16 cellular contexts compared by ENCODE assay signal in genomic region chr10:129605266-129605985, GRCh38.
DNase-seq lines count a peak whose midpoint lies in the region; ATAC-seq and TF ChIP-seq lines count a peak whose summit lies in the region.
"Had no signal": no experiment of that assay in that cellular context is flagged by ENCODE, and none has a peak within 500 bp of the region (broad histone marks: within the 10 kb centered on the region; RNA-seq: fewer than 3 reads in every experiment).

No MANE protein-coding gene starts in this region.

- H3K79me2 ChIP-seq in DOHH2 (ENCODE audit: control insufficient read depth, low read length) = peaks cover 3% of the 10 kb centered on the region; the same call in 1 of the 2 replicates

- peak overlapping the region; percentile 85 for H3K4me2 ChIP-seq in DOHH2 (ENCODE audit: low read length)

- no peaks in the 10 kb centered on the region for H3K9me2 ChIP-seq in DOHH2 (replicated peaks; ENCODE audit: control insufficient read depth, low read length)

- TF ChIP-seq CTCF in DOHH2 (IDR thresholded peaks at IDR 0.05; ENCODE audit: low read depth, low read length, poor library complexity, severe bottlenecking) = no peak

- H3K9me3 ChIP-seq in DOHH2 (ENCODE audit: control insufficient read depth, insufficient read depth, low read length) (no peaks in the 10 kb centered on the region), endocrine pancreas (ENCODE audit: control insufficient read depth, low read length) (no peaks in the 10 kb centered on the region)
- H3K9me3 ChIP-seq: HAP-1, heart right ventricle, SJCRH30, uterus had no signal

- ATAC-seq in GM19395 (IDR thresholded peaks at IDR 0.05; ENCODE audit: unreplicated experiment) = peak; percentile 48
- ATAC-seq in HG03064 (IDR thresholded peaks at IDR 0.05; ENCODE audit: low read depth, unreplicated experiment) = peak; percentile 52
- ATAC-seq: heart right ventricle, WTC11 had no signal

- no peak for DNase-seq in ureter (ENCODE audit: low spot score)
- no peak for DNase-seq in stimulated activated CD4-positive, alpha-beta T cell treated with anti-CD3 and anti-CD28 coated beads, Interleukin-12 subunit alpha, Interleukin-12 subunit beta, amount 100 ng/mL, for 4 hours
- no peak for DNase-seq in GM03348 (ENCODE audit: low spot score)
- DNase-seq in DMS 273 (lab: John Stamatoyannopoulos, UW; ENCODE audit: unreplicated experiment) = no peak
- DNase-seq: activated T-cell treated with anti-CD3 and anti-CD28 coated beads, Interleukin-2, amount 50 U/mL, for 24 hours; EL; heart right ventricle; MV-4-11; SJCRH30; uterus had no signal

- H3F3A ChIP-seq in DOHH2 (ENCODE audit: control insufficient read depth, insufficient read depth) = peaks cover 22% of the 10 kb centered on the region

- peak overlapping the region; percentile 92 for H3K27ac ChIP-seq in DOHH2 (ENCODE audit: low read depth, low read length)
- H3K27ac ChIP-seq: heart right ventricle, SJCRH30, uterus had no signal

- H3K4me1 ChIP-seq in DOHH2 (ENCODE audit: control insufficient read depth, low read length) (peaks cover 65% of the 10 kb centered on the region), endocrine pancreas (ENCODE audit: control insufficient read depth, insufficient read depth, low read length) (no peaks in the 10 kb centered on the region)
- H3K4me1 ChIP-seq: HAP-1, heart right ventricle, SJCRH30, uterus had no signal

- H3K36me3 ChIP-seq in DOHH2 (ENCODE audit: control insufficient read depth, low read length) (peaks cover 3% of the 10 kb centered on the region; the same call in 1 of the 2 replicates), endocrine pancreas (ENCODE audit: control insufficient read depth, insufficient read depth, low read length) (no peaks in the 10 kb centered on the region)
- H3K36me3 ChIP-seq: HAP-1, heart right ventricle, SJCRH30, uterus had no signal

- peak overlapping the region; percentile 62 for H3K4me3 ChIP-seq in DOHH2 (ENCODE audit: low read length)
- H3K4me3 ChIP-seq in endocrine pancreas (ENCODE audit: control insufficient read depth, insufficient read depth, low read length) = peak overlapping the region; percentile 56
- H3K4me3 ChIP-seq: HAP-1, heart right ventricle, SJCRH30, uterus had no signal

- no peak overlapping the region for H3K9ac ChIP-seq in endocrine pancreas (ENCODE audit: control insufficient read depth, insufficient read depth, low read length)

- H4K20me1 ChIP-seq in DOHH2 (ENCODE audit: control insufficient read depth, insufficient read depth, low read depth, low read length) = no peaks in the 10 kb centered on the region

- H3K27me3 ChIP-seq in DOHH2 (ENCODE audit: control insufficient read depth, low read length) = no peaks in the 10 kb centered on the region
- H3K27me3 ChIP-seq in endocrine pancreas (ENCODE audit: control insufficient read depth, insufficient read depth, low read length) = no peaks in the 10 kb centered on the region
- H3K27me3 ChIP-seq: heart right ventricle, SJCRH30, uterus had no signal
